ENCODE assay signal across 21 cellular contexts in genomic region chr9:96214639-96215038, GRCh38.
"Had no signal": no experiment of that assay in that cellular context is flagged by ENCODE, and none has a peak within 500 bp of the region (broad histone marks: within the 10 kb centered on the region; RNA-seq: fewer than 3 reads in every experiment).

No MANE protein-coding gene starts in this region.

- H3K9me3 ChIP-seq: esophagus muscularis mucosa, gastroesophageal sphincter, left ventricle myocardium inferior, lower lobe of right lung had no signal

- DNase-seq: effector memory CD8-positive, alpha-beta T cell; glutamatergic neuron; immature natural killer cell; left ventricle myocardium inferior; lower lobe of right lung; natural killer cell; posterior cingulate gyrus; right cardiac atrium; stimulated activated CD4-positive, alpha-beta T cell treated with anti-CD3 and anti-CD28 coated beads, Interleukin-2, amount 100 ng/mL, for 48 hours; stimulated activated naive CD4-positive, alpha-beta T cell treated with Interleukin-2 at 50 U/mL for 16 hours had no signal

- ATAC-seq: effector memory CD8-positive, alpha-beta T cell; gastroesophageal sphincter; lower lobe of right lung; natural killer cell; right cardiac atrium had no signal

- H3K4me3 ChIP-seq: esophagus muscularis mucosa, gastroesophageal sphincter, left ventricle myocardium inferior, lower lobe of right lung, smooth muscle cell had no signal

- H3K27ac Mint-ChIP-seq: dendritic cell treated with granulocyte-macrophage colony-stimulating factor and Interleukin-4, amounts not matched to agents 40 ng/mL and 50 ng/mL, for 4 days; effector memory CD8-positive, alpha-beta T cell; immature natural killer cell; memory B cell; mesothelial cell of epicardium; natural killer cell; type B pancreatic cell had no signal

- H3K36me3 ChIP-seq: esophagus muscularis mucosa, gastroesophageal sphincter, left ventricle myocardium inferior, lower lobe of right lung had no signal

- H3K36me3 Mint-ChIP-seq: immature natural killer cell, memory B cell, mesothelial cell of epicardium, natural killer cell had no signal

- H3K9me3 Mint-ChIP-seq: dendritic cell treated with granulocyte-macrophage colony-stimulating factor and Interleukin-4, amounts not matched to agents 40 ng/mL and 50 ng/mL, for 4 days; effector memory CD8-positive, alpha-beta T cell; memory B cell; mesothelial cell of epicardium; natural killer cell had no signal

- H3K27ac ChIP-seq: epithelial cell of prostate, esophagus muscularis mucosa, gastroesophageal sphincter, left ventricle myocardium inferior, lower lobe of right lung had no signal

- H3K4me2 ChIP-seq: smooth muscle cell had no signal

- H3K27me3 ChIP-seq: gastroesophageal sphincter had no signal

- FAIRE-seq: colon, keratinocyte, urothelium cell line had no signal

- H3K4me3 Mint-ChIP-seq: dendritic cell treated with granulocyte-macrophage colony-stimulating factor and Interleukin-4, amounts not matched to agents 40 ng/mL and 50 ng/mL, for 4 days; effector memory CD8-positive, alpha-beta T cell; immature natural killer cell; memory B cell; mesothelial cell of epicardium; natural killer cell; type B pancreatic cell had no signal
